Comparison of ENCODE assay signal across 7 cellular contexts in the genomic region with DNA sequence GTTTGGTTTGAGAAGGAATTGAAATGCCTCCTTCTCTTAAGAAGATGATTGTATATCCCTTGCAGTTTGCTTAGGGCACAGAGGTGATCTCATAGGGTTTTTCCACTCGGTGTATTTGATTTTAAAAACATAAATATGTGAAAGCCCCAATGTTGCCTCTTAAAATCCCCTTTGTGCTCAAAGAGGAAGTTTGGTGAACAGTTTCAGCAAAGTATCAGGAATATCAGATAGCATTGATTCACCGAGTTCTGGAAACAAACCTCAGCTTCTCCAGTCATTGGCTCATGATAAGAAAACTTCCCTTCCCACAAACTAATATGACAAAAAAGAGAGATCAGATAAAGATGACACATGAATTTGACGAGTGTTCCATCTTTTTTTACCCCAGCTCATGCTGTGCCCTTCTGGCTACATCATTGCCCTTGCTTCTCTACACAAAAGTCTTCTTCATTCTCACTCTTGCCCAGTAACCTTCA. TPM values are rescaled to one million over a fixed set of nuclear protein-coding genes. Genes with fewer than 3 reads are reported as not detected.
DNase-seq lines count a peak whose midpoint lies in the region; ATAC-seq, FAIRE-seq and TF ChIP-seq lines count a peak whose summit lies in the region.

No MANE protein-coding gene starts in this region.

- H3K4me2 ChIP-seq in keratinocyte (ENCODE audit: control insufficient read depth, extremely low read depth, insufficient read depth, low read depth, low read length): no peak overlapping the region

- no peak for DNase-seq in keratinocyte (ENCODE audit: low read depth, low spot score)
- DNase-seq in SKM-1 treated with dmso at 0.1 percent for 144 hours (lab: John Stamatoyannopoulos, UW; ENCODE audit: unreplicated experiment): no peak
- DNase-seq in GM12892 (ENCODE audit: insufficient read length): no peak
- DNase-seq in NCI-H226: no peak

- dilution Hi-C loops in keratinocyte (cut with MboI; ENCODE audit: extremely low pct_ligation_motif_present, low sequenced_read_pairs): loop anchor here (25.0 kb wide), 2 partner anchors 237 to 562 kb away; partner anchors contain the start of gene SMC3

- H2AFZ ChIP-seq in keratinocyte (ENCODE audit: control insufficient read depth, low read length): no peak overlapping the region

- no peaks in the 10 kb centered on the region for H3K9me1 ChIP-seq in keratinocyte (ENCODE audit: control insufficient read depth, extremely low read depth, insufficient read depth, low read length)

- ATAC-seq in GM18858 (IDR thresholded peaks at IDR 0.05; ENCODE audit: unreplicated experiment) (peak; percentile 33), GM21423 (IDR thresholded peaks at IDR 0.05; ENCODE audit: unreplicated experiment) (peak; percentile 52), HG03354 (IDR thresholded peaks at IDR 0.05; ENCODE audit: poor library complexity, severe bottlenecking, unreplicated experiment) (peak; percentile 61)

- H3K27me3 ChIP-seq in keratinocyte (ENCODE audit: control insufficient read depth, extremely low read depth, insufficient read depth, low read length): no peaks in the 10 kb centered on the region

- TF ChIP-seq CTCF in keratinocyte (optimal IDR thresholded peaks at IDR 0.05 in 1 of 3, IDR thresholded peaks at IDR 0.05 in 1 of 3, conservative IDR thresholded peaks at IDR 0.05 in 1 of 3; ENCODE audit: extremely low read depth in 1 of 3, insufficient read depth in 2 of 3, low read length in 3 of 3): no peak

- H3K36me3 ChIP-seq in keratinocyte (ENCODE audit: control insufficient read depth in 2 of 2, extremely low read depth in 1 of 2, insufficient read depth in 2 of 2, low read length in 2 of 2): no peaks in the 10 kb centered on the region

- H3K4me3 ChIP-seq in keratinocyte (ENCODE audit: control insufficient read depth in 2 of 3, extremely low read depth in 1 of 3, insufficient read depth in 2 of 3, low read depth in 1 of 3, low read length in 3 of 3): no peak overlapping the region

- H3K27ac ChIP-seq in keratinocyte (ENCODE audit: control insufficient read depth, insufficient read depth, low read length): no peak overlapping the region

- H3K9me3 ChIP-seq in keratinocyte (ENCODE audit: control insufficient read depth, low read depth, low read length): no peaks in the 10 kb centered on the region

- H3K4me1 ChIP-seq in keratinocyte (ENCODE audit: control insufficient read depth, extremely low read depth, insufficient read depth, low read length): peaks cover 38% of the 10 kb centered on the region

- H3K79me2 ChIP-seq in keratinocyte (ENCODE audit: control insufficient read depth, insufficient read depth, low read length): no peaks in the 10 kb centered on the region

- H3K9ac ChIP-seq in keratinocyte (ENCODE audit: control insufficient read depth, extremely low read depth, insufficient read depth, low read length): no peak overlapping the region

- FAIRE-seq in keratinocyte (lab: Jason Lieb, UNC) (peak; percentile 9), GM12892 (lab: Jason Lieb, UNC) (no peak)

- TF ChIP-seq POLR2A in GM12892 (IDR thresholded peaks at IDR 0.05; ENCODE audit: low read depth, low read length): no peak

- no peaks in the 10 kb centered on the region for H4K20me1 ChIP-seq in keratinocyte (ENCODE audit: control insufficient read depth, extremely low read depth, insufficient read depth, low read length)

RNA-seq across cellular contexts. Expression of gene SMNDC1, which starts 20.1 kb away (rescaled TPM):
- 9.5 to 19.8 TPM (median 17.3 TPM) in 3 replicates for polyA plus RNA-seq in keratinocyte
- 83.1 TPM for polyA plus RNA-seq in keratinocyte (2011; ENCODE audit: low read depth)
- polyA plus RNA-seq in keratinocyte (2011; cell fraction: cytosol; rRNA removed): 17.0 and 27.9 TPM in 2 replicates
- polyA plus RNA-seq in keratinocyte (2011; cell fraction: nucleus; rRNA removed): 21.1 and 30.5 TPM in 2 replicates
- polyA plus RNA-seq in keratinocyte (2012; ENCODE audit: low replicate concordance): 21.5 and 34.8 TPM in 2 replicates
- polyA minus RNA-seq in keratinocyte: 1.8 to 8.0 TPM (median 2.8 TPM) in 3 replicates
- polyA minus RNA-seq in keratinocyte (2011; cell fraction: cytosol; rRNA and poly(A)+ RNA removed): 5.9 TPM
- polyA minus RNA-seq in keratinocyte (2011; cell fraction: nucleus; rRNA and poly(A)+ RNA removed): 3.4 and 6.5 TPM in 2 replicates
- 30.7 TPM for polyA plus RNA-seq in GM12892 (2012; ENCODE audit: missing spikeins)
